15 cellular contexts compared by ENCODE assay signal in the genomic region with DNA sequence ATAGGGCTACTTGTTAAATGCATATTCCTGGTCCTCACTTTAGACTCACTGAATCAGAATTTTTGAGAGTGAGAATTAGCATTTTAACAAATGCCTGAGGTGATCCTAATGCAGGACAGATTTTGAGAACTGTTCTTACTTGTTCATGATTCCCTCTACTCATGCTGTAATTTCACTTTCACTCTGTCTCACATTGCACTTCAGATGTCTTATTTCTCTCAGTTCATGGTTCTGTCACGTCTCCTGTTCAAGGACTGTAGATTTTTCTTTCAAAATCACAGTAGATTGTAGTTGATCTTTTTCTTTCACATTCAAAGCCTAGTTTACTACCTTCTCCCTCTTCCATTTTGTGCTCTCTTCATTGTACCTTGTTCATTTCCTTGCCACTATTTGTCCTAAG. TPM values are rescaled to one million over a fixed set of nuclear protein-coding genes. Genes with fewer than 3 reads are reported as not detected.
A peak's percentile ranks its signal among the peaks of the same experiment; 100 is the strongest.
DNase-seq lines count a peak whose midpoint lies in the region; ATAC-seq, FAIRE-seq and TF ChIP-seq lines count a peak whose summit lies in the region.
"Had no signal": no experiment of that assay in that cellular context is flagged by ENCODE, and none has a peak within 500 bp of the region (broad histone marks: within the 10 kb centered on the region; RNA-seq: fewer than 3 reads in every experiment).

No MANE protein-coding gene starts in this region.

- ATAC-seq in GM18519 (IDR thresholded peaks at IDR 0.05; ENCODE audit: low FRiP score, unreplicated experiment) (peak; percentile 97), GM21515 (IDR thresholded peaks at IDR 0.05; ENCODE audit: unreplicated experiment) (peak; percentile 95), HG03095 (IDR thresholded peaks at IDR 0.05; ENCODE audit: unreplicated experiment) (peak; percentile 95), GM12878 (peak; percentile 97)
- ATAC-seq: natural killer cell treated with Interleukin-12 subunit alpha and Interleukin-12 subunit beta and Interleukin-15 and Interleukin-18, amount 100 ng/mL, for 72 hours had no signal

- H3K4me1 Mint-ChIP-seq in activated CD4-positive, alpha-beta memory T cell treated with anti-CD3 and anti-CD28 coated beads, Interleukin-2, amount 10 ng/mL, durations not matched to agents 7 days and 5 days, result peaks cover 5% of the 10 kb centered on the region

- H3K79me2 ChIP-seq in GM12878 (ENCODE audit: control insufficient read depth, insufficient read depth, low read length), result no peaks in the 10 kb centered on the region

- no peaks in the 10 kb centered on the region for H3K27me3 ChIP-seq in GM12878 (replicated peaks in 1 of 2; ENCODE audit: control insufficient read depth in 2 of 2, insufficient read depth in 2 of 2, low read length in 1 of 2)

- H4K20me1 ChIP-seq in GM12878 (ENCODE audit: control insufficient read depth, insufficient read depth), result no peaks in the 10 kb centered on the region

- peak overlapping the region; percentile 33 for H3K4me3 ChIP-seq in GM12878

- RAD21 ChIA-PET in GM12878 (lab: Charles Lee; ENCODE audit: unreplicated experiment), result no interaction called here

- peaks cover 4% of the 10 kb centered on the region for H3K27me3 Mint-ChIP-seq in activated CD4-positive, alpha-beta memory T cell treated with anti-CD3 and anti-CD28 coated beads, Interleukin-2, amount 10 ng/mL, durations not matched to agents 7 days and 5 days
- H3K27me3 Mint-ChIP-seq: type B pancreatic cell had no signal

- TF ChIP-seq CTCF in GM12878 (IDR thresholded peaks at IDR 0.05 in 2 of 3, conservative IDR thresholded peaks at IDR 0.05 in 1 of 3; ENCODE audit: control insufficient read depth in 2 of 3, extremely low read depth in 1 of 3, insufficient read depth in 1 of 3, low read depth in 3 of 3, low read length in 3 of 3), result no peak

- H3K4me3 Mint-ChIP-seq in activated CD4-positive, alpha-beta memory T cell treated with anti-CD3 and anti-CD28 coated beads, Interleukin-2, amount 10 ng/mL, durations not matched to agents 7 days and 5 days, result no peak overlapping the region
- H3K4me3 Mint-ChIP-seq: natural killer cell treated with Interleukin-12 subunit alpha and Interleukin-12 subunit beta and Interleukin-15 and Interleukin-18, amount 100 ng/mL, for 72 hours; type B pancreatic cell had no signal

- peaks cover 16% of the 10 kb centered on the region for H3K4me1 ChIP-seq in GM12878 (ENCODE audit: control insufficient read depth, insufficient read depth, low read length)

- peak overlapping the region; percentile 69 for H3K9ac ChIP-seq in GM12878 (ENCODE audit: control insufficient read depth, insufficient read depth, low read length)

- no peak for TF ChIP-seq EP300 in GM12878 (IDR thresholded peaks at IDR 0.05; ENCODE audit: borderline replicate concordance in 1 of 2, control insufficient read depth in 1 of 2, low read depth in 2 of 2, low read length in 2 of 2)

- peak overlapping the region; percentile 88 for H3K27ac ChIP-seq in GM12878 (ENCODE audit: control insufficient read depth, insufficient read depth)
- H3K27ac ChIP-seq: WERI-Rb-1 had no signal

- H3K9me3 ChIP-seq in GM12878 (replicated peaks; ENCODE audit: control insufficient read depth, insufficient read depth, low read length), result no peaks in the 10 kb centered on the region

- H3K27ac Mint-ChIP-seq in activated CD4-positive, alpha-beta memory T cell treated with anti-CD3 and anti-CD28 coated beads, Interleukin-2, amount 10 ng/mL, durations not matched to agents 7 days and 5 days, result no peak overlapping the region
- H3K27ac Mint-ChIP-seq: natural killer cell treated with Interleukin-12 subunit alpha and Interleukin-12 subunit beta and Interleukin-15 and Interleukin-18, amount 100 ng/mL, for 72 hours; type B pancreatic cell had no signal

- CTCF ChIA-PET in GM12878 (lab: Yijun Ruan, JAX), result interaction anchor here (1.4 kb wide), 1 partner anchor 83 kb away, joined by 7 read pairs; the partner anchor contains the start of gene LYSMD3
- CTCF ChIA-PET in activated CD4-positive, alpha-beta memory T cell treated with anti-CD3 and anti-CD28 coated beads, Interleukin-2, amount 10 ng/mL, durations not matched to agents 7 days and 5 days (lab: Charles Lee), result no interaction called here

- in situ Hi-C loops in GM12878 (cut with MboI), result no loop called here

- peak; percentile 66 for DNase-seq in GM12878 (ENCODE audit: low read depth, low spot score)
- no peak for DNase-seq in SIG-M5 (lab: John Stamatoyannopoulos, UW)
- no peak for DNase-seq in NCI-H345 (lab: John Stamatoyannopoulos, UW)
- DNase-seq in activated CD4-positive, alpha-beta memory T cell treated with anti-CD3 and anti-CD28 coated beads, Interleukin-2, amount 10 ng/mL, durations not matched to agents 7 days and 5 days, result no peak
- no peak for DNase-seq in D341Med (ENCODE audit: low spot score)
- DNase-seq: activated naive CD4-positive, alpha-beta T cell treated with Interleukin-2 at 50 U/mL for 16 hours; MV-4-11; stimulated activated CD4-positive, alpha-beta T cell treated with anti-CD3 and anti-CD28 coated beads, Interleukin-4, amount 100 ng/mL, for 1 hour; WERI-Rb-1 had no signal

- peak overlapping the region; percentile 85 for H2AFZ ChIP-seq in GM12878 (ENCODE audit: control insufficient read depth, low read depth, low read length)

- no peaks in the 10 kb centered on the region for H3K36me3 ChIP-seq in GM12878 (ENCODE audit: control insufficient read depth in 2 of 2, insufficient read depth in 2 of 2, low read length in 1 of 2)

- WGBS in GM12878 (ENCODE audit: insufficient coverage, insufficient replicate concordance, low lambda C conversion rate, missing lambda C conversion rate), result 4% methylated on average over 1 of the region's 1 CpG

- POLR2A ChIA-PET in GM12878 (lab: Charles Lee), result no interaction called here
- POLR2A ChIA-PET in activated CD4-positive, alpha-beta memory T cell treated with anti-CD3 and anti-CD28 coated beads, Interleukin-2, amount 10 ng/mL, durations not matched to agents 7 days and 5 days (lab: Charles Lee), result no interaction called here

- H3K36me3 Mint-ChIP-seq in activated CD4-positive, alpha-beta memory T cell treated with anti-CD3 and anti-CD28 coated beads, Interleukin-2, amount 10 ng/mL, durations not matched to agents 7 days and 5 days (ENCODE audit: low read depth), result no peaks in the 10 kb centered on the region
- H3K36me3 Mint-ChIP-seq: CD14-positive monocyte; natural killer cell treated with Interleukin-12 subunit alpha and Interleukin-12 subunit beta and Interleukin-15 and Interleukin-18, amount 100 ng/mL, for 72 hours; type B pancreatic cell had no signal

- TF ChIP-seq POLR2A in GM12878 (IDR thresholded peaks at IDR 0.05; ENCODE audit: low read depth, low read length), result no peak

- FAIRE-seq in GM12878 (lab: Jason Lieb, UNC), result peak; percentile 99

- no peak for TF ChIP-seq RAD21 in GM12878 (IDR thresholded peaks at IDR 0.05; ENCODE audit: insufficient read depth, low read depth, low read length)

- SMC1A ChIA-PET in GM12878 (lab: Charles Lee; ENCODE audit: uncharacterized antibody, unreplicated experiment), result interaction anchor here (1.0 to 5.5 kb wide), 3 partner anchors 9 to 29 kb away, joined by 3 to 31 read pairs (median 19); no protein-coding TSS in a partner anchor

- H3K4me2 ChIP-seq in GM12878 (ENCODE audit: control insufficient read depth, insufficient read depth), result peak overlapping the region; percentile 93

- no TSS peak for BruUV-seq in GM12878 (replicated peaks; lab: Mats Ljungman, UMichigan)

- intact Hi-C loops in GM12878 (cut with micrococcal nuclease; ENCODE audit: unreplicated experiment), result no loop called here

- H3K9me3 Mint-ChIP-seq in activated CD4-positive, alpha-beta memory T cell treated with anti-CD3 and anti-CD28 coated beads, Interleukin-2, amount 10 ng/mL, durations not matched to agents 7 days and 5 days, result no peaks in the 10 kb centered on the region
- H3K9me3 Mint-ChIP-seq: natural killer cell treated with Interleukin-12 subunit alpha and Interleukin-12 subunit beta and Interleukin-15 and Interleukin-18, amount 100 ng/mL, for 72 hours; type B pancreatic cell had no signal

TF ChIP-seq in GM12878, 131 proteins besides CTCF, POLR2A, EP300 and RAD21 (continues in another document):
- TF ChIP-seq PML (IDR thresholded peaks at IDR 0.05; ENCODE audit: low read length) (no peak; the same call in 1 of the 2 replicates), RUNX3 (IDR thresholded peaks at IDR 0.05; ENCODE audit: low read length) (no peak), JUNB (IDR thresholded peaks at IDR 0.05) (peak; percentile 61), CBX5 (IDR thresholded peaks at IDR 0.05; ENCODE audit: low read depth) (0 out of 2 replicates have a peak, but pooled peaks have one; percentile 40), TAF1 (IDR thresholded peaks at IDR 0.05; ENCODE audit: borderline replicate concordance, low read depth, low read length) (peak; percentile 48; the same call in 1 of the 2 replicates)
- TF ChIP-seq, protein P1, sequence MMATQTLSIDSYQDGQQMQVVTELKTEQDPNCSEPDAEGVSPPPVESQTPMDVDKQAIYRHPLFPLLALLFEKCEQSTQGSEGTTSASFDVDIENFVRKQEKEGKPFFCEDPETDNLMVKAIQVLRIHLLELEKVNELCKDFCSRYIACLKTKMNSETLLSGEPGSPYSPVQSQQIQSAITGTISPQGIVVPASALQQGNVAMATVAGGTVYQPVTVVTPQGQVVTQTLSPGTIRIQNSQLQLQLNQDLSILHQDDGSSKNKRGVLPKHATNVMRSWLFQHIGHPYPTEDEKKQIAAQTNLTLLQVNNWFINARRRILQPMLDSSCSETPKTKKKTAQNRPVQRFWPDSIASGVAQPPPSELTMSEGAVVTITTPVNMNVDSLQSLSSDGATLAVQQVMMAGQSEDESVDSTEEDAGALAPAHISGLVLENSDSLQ (IDR thresholded peaks at IDR 0.05), result peak; percentile 49; the same call in 1 of the 2 replicates

RNA-seq across cellular contexts. Expression of gene ADGRV1, which starts 54.3 kb away (rescaled TPM):
- total RNA-seq in GM12878 (2013; cell fraction: nucleolus; rRNA removed), result 128 and 131 TPM in 2 replicates
- total RNA-seq in GM12878 (2014; rRNA removed), result 0.11 and 0.49 TPM in 2 replicates
- 0.22 and 0.32 TPM in 2 replicates for total RNA-seq in GM12878 (2014; rRNA removed; fragmentation: Illumina TruSeq; extraction: Trizol)
- total RNA-seq in GM12878 (2021), result 0.66 and 0.72 TPM in 2 replicates
- 6.7 TPM for polyA plus RNA-seq in GM12878 (2011; ENCODE audit: low read depth)
- polyA plus RNA-seq in GM12878 (2011; rRNA removed), result 8.1 and 10.2 TPM in 2 replicates
- polyA plus RNA-seq in GM12878 (2011; cell fraction: cytosol; rRNA removed), result 2.8 and 3.6 TPM in 2 replicates
- polyA plus RNA-seq in GM12878 (2011; cell fraction: nucleus; rRNA removed), result 13.7 and 17.5 TPM in 2 replicates
- polyA plus RNA-seq in GM12878 (2012), result 8.1 and 8.3 TPM in 2 replicates
- 0.04 and 0.05 TPM in 2 replicates for polyA plus RNA-seq in GM12878 (2014; fragmentation: Illumina TruSeq; extraction: Trizol)
- polyA plus RNA-seq in GM12878 (2014; fragmentation: Nextera tagmentation; extraction: Ambion mirVana), result under 1 TPM in 1 of 2 experiments, not detected in 1; 0.05 TPM
- polyA plus RNA-seq in GM12878 (2014; rRNA removed), result 0.08 and 0.27 TPM in 2 replicates
- polyA plus RNA-seq in GM12878 (2016; fragmentation: Nextera tagmentation; extraction: Ambion mirVana), result under 1 TPM; 0.16 to 0.32 TPM
- 41.5 and 45.1 TPM in 2 replicates for polyA minus RNA-seq in GM12878 (2011; rRNA and poly(A)+ RNA removed)
- 4.9 and 5.9 TPM in 2 replicates for polyA minus RNA-seq in GM12878 (2011; cell fraction: cytosol; rRNA and poly(A)+ RNA removed)
- polyA minus RNA-seq in GM12878 (2011; cell fraction: nucleus; rRNA and poly(A)+ RNA removed), result 71.4 and 76.3 TPM in 2 replicates
- total RNA-seq in activated CD4-positive, alpha-beta memory T cell treated with anti-CD3 and anti-CD28 coated beads, Interleukin-2, amount 10 ng/mL, durations not matched to agents 7 days and 5 days, result not detected
